Comparison of ENCODE assay signal across 26 cellular contexts in the genomic region with DNA sequence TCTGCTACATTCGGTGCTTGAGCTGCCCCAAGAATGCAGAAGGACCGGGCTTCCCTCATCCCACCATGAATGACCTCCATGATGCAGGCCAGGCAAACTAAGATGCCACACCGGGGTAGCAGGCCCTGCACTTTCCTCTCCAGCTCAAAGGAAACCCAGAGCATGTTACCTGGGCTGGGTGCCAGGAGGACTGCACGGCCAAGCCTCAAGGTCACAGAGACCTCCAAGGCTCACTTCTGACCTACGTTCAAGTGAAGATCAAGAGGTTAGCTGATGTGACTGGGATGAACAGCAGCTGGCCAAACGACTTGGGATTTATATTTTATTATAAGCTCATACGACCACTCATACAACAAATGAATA.
"Had no signal": no experiment of that assay in that cellular context is flagged by ENCODE, and none has a peak within 500 bp of the region (broad histone marks: within the 10 kb centered on the region; RNA-seq: fewer than 3 reads in every experiment).

No MANE protein-coding gene starts in this region.

- H3K27me3 ChIP-seq: neural progenitor cell, right lobe of liver, upper lobe of left lung, vagina had no signal

- H3K27ac Mint-ChIP-seq: activated B cell treated with CpG ODN at 0.5 μM for 24 hours; activated CD4-positive, alpha-beta T cell treated with anti-CD3 and anti-CD28 coated beads for 36 hours; activated CD8-positive, alpha-beta memory T cell treated with anti-CD3 and anti-CD28 coated beads, Interleukin-2, amount 10 ng/mL, durations not matched to agents 7 days and 5 days; activated CD8-positive, alpha-beta T cell treated with anti-CD3 and anti-CD28 coated beads, Interleukin-2, amount 10 ng/mL, durations not matched to agents 7 days and 5 days; activated naive CD4-positive, alpha-beta T cell treated with anti-CD3 and anti-CD28 coated beads, Interleukin-2, amount 50 U/mL, for 24 hours; activated naive CD8-positive, alpha-beta T cell treated with anti-CD3 and anti-CD28 coated beads, Interleukin-2, amount 50 U/mL, for 24 hours; activated T-helper 2 cell treated with anti-CD3 and anti-CD28 coated beads, Interferon-gamma antibody, Interleukin-2, Interleukin-4, amounts not matched to agents 10 μg/mL and 5 μg/mL and 100 μg/mL, durations not matched to agents 14 hours and 24 hours and 36 hours; natural killer cell; neural progenitor cell; T-helper 2 cell treated with Interferon-gamma antibody and Interleukin-4, amounts not matched to agents 5 μg/mL and 100 μg/mL, for 36 hours had no signal

- ATAC-seq: activated CD4-positive, alpha-beta T cell treated with anti-CD3 and anti-CD28 coated beads for 36 hours; activated CD8-positive, alpha-beta memory T cell treated with anti-CD3 and anti-CD28 coated beads, Interleukin-2, amount 10 ng/mL, durations not matched to agents 7 days and 5 days; activated CD8-positive, alpha-beta T cell treated with anti-CD3 and anti-CD28 coated beads, Interleukin-2, amount 10 ng/mL, durations not matched to agents 7 days and 5 days; activated naive CD8-positive, alpha-beta T cell treated with anti-CD3 and anti-CD28 coated beads, Interleukin-2, amount 50 U/mL, for 24 hours; esophagus mucosa; left lobe of liver; natural killer cell; right lobe of liver; stimulated activated naive CD8-positive, alpha-beta T cell treated with anti-CD3 and anti-CD28 coated beads, Interleukin-15, Interleukin-2, amounts not matched to agents 100 U/mL and 50 U/mL, for 24 hours had no signal

- H3K9ac ChIP-seq: neural progenitor cell had no signal

- H3K9me3 ChIP-seq: right lobe of liver, vagina had no signal

- H3K27me3 Mint-ChIP-seq: activated B cell treated with CpG ODN at 0.5 μM for 24 hours; activated CD4-positive, alpha-beta T cell treated with anti-CD3 and anti-CD28 coated beads for 36 hours; activated naive CD4-positive, alpha-beta T cell treated with anti-CD3 and anti-CD28 coated beads, Interleukin-2, amount 50 U/mL, for 24 hours had no signal

- H3K36me3 Mint-ChIP-seq: activated CD8-positive, alpha-beta memory T cell treated with anti-CD3 and anti-CD28 coated beads, Interleukin-2, amount 10 ng/mL, durations not matched to agents 7 days and 5 days; natural killer cell had no signal

- H3K4me3 Mint-ChIP-seq: activated B cell treated with CpG ODN at 0.5 μM for 24 hours; activated CD4-positive, alpha-beta T cell treated with anti-CD3 and anti-CD28 coated beads for 36 hours; activated CD8-positive, alpha-beta memory T cell treated with anti-CD3 and anti-CD28 coated beads, Interleukin-2, amount 10 ng/mL, durations not matched to agents 7 days and 5 days; activated CD8-positive, alpha-beta T cell treated with anti-CD3 and anti-CD28 coated beads, Interleukin-2, amount 10 ng/mL, durations not matched to agents 7 days and 5 days; activated naive CD4-positive, alpha-beta T cell treated with anti-CD3 and anti-CD28 coated beads, Interleukin-2, amount 50 U/mL, for 24 hours; activated naive CD8-positive, alpha-beta T cell treated with anti-CD3 and anti-CD28 coated beads, Interleukin-2, amount 50 U/mL, for 24 hours; natural killer cell; neural progenitor cell; T-helper 2 cell treated with Interferon-gamma antibody and Interleukin-4, amounts not matched to agents 5 μg/mL and 100 μg/mL, for 36 hours had no signal

- H3K4me3 ChIP-seq: lung, neural progenitor cell, right lobe of liver, upper lobe of left lung, vagina had no signal

- H3K9me3 Mint-ChIP-seq: activated B cell treated with CpG ODN at 0.5 μM for 24 hours, natural killer cell had no signal

- H3K4me1 ChIP-seq: right lobe of liver had no signal

- H3K36me3 ChIP-seq: neural progenitor cell, right lobe of liver, upper lobe of left lung, vagina had no signal

- DNase-seq: activated B cell treated with CpG ODN at 0.5 μM for 24 hours; activated CD4-positive, alpha-beta T cell treated with anti-CD3 and anti-CD28 coated beads for 36 hours; activated CD8-positive, alpha-beta memory T cell treated with anti-CD3 and anti-CD28 coated beads, Interleukin-2, amount 10 ng/mL, durations not matched to agents 7 days and 5 days; activated CD8-positive, alpha-beta T cell treated with anti-CD3 and anti-CD28 coated beads, Interleukin-2, amount 10 ng/mL, durations not matched to agents 7 days and 5 days; activated naive CD8-positive, alpha-beta T cell treated with anti-CD3 and anti-CD28 coated beads, Interleukin-2, amount 50 U/mL, for 24 hours; activated T-cell treated with anti-CD3 and anti-CD28 coated beads, Interleukin-2, amount 50 U/mL, for 48 hours; amygdala; central memory CD4-positive, alpha-beta T cell; foreskin fibroblast; head of caudate nucleus; mesendoderm; natural killer cell; posterior cingulate gyrus; right lobe of liver; stimulated activated CD4-positive, alpha-beta T cell treated with anti-CD3 and anti-CD28 coated beads, Interleukin-12 subunit alpha, Interleukin-12 subunit beta, amount 100 ng/mL, for 4 hours; stimulated activated CD4-positive, alpha-beta T cell treated with anti-CD3 and anti-CD28 coated beads, Interleukin-4, amount 100 ng/mL, for 1 hour; stimulated activated naive CD8-positive, alpha-beta T cell treated with anti-CD3 and anti-CD28 coated beads, Interleukin-15, Interleukin-2, amounts not matched to agents 100 U/mL and 50 U/mL, for 24 hours; upper lobe of left lung had no signal

- H3K27ac ChIP-seq: neural progenitor cell, right lobe of liver, upper lobe of left lung, vagina had no signal

- H2AFZ ChIP-seq: neural progenitor cell had no signal

- H3K4me1 Mint-ChIP-seq: activated CD8-positive, alpha-beta memory T cell treated with anti-CD3 and anti-CD28 coated beads, Interleukin-2, amount 10 ng/mL, durations not matched to agents 7 days and 5 days had no signal

- H3K4me2 ChIP-seq: neural progenitor cell had no signal
